In the genomic region with DNA sequence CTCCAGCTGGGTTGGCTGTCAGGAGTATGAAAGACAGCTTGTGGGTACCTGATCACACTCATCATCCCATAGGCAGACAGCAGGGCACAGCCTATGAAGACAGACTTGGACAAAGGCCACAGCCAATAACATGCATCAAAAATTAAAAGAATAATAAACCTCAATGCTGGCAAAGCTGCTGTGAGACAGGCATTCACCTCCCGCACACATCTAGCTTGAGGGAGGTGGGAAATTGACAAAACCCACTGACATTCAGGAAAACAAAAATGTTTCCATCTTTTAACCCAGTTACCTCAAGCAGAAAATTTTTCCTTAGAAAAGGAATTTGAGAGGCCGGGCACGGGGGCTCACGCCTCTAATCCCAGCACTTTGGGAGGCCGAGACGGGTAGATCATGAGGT, we compare ENCODE assay signal across 32 cellular contexts. TPM values are rescaled to one million over a fixed set of nuclear protein-coding genes. Genes with fewer than 3 reads are reported as not detected.
"Had no signal": no experiment of that assay in that cellular context is flagged by ENCODE, and none has a peak within 500 bp of the region (broad histone marks: within the 10 kb centered on the region; RNA-seq: fewer than 3 reads in every experiment).

No MANE protein-coding gene starts in this region.

- H2AFZ ChIP-seq: neural progenitor cell had no signal

- H3K9me3 ChIP-seq: left lung, lower lobe of right lung, ovary, right atrium auricular region, right lobe of liver, tibial nerve, uterus had no signal

- DNase-seq: hippocampal formation; immature natural killer cell; kidney; left colon; left lung; lower lobe of right lung; mammary epithelial cell; mesenchymal stem cell; naive B cell; natural killer cell; nephron progenitor cell; ovary; right lobe of liver; stimulated activated CD4-positive, alpha-beta T cell treated with anti-CD3 and anti-CD28 coated beads, Interleukin-1b, Interleukin-23, amount 100 ng/mL, for 48 hours; stimulated activated CD4-positive, alpha-beta T cell treated with anti-CD3 and anti-CD28 coated beads, Interleukin-2, amount 100 ng/mL, for 48 hours; stimulated activated CD4-positive, alpha-beta T cell treated with anti-CD3 and anti-CD28 coated beads, Interleukin-4, amount 100 ng/mL, for 4 hours; stimulated activated CD8-positive, alpha-beta memory T cell treated with anti-CD3 and anti-CD28 coated beads, Interleukin-4, amount 100 ng/mL, for 48 hours; stimulated activated naive B cell treated with anti-CD40 and anti-IgM and Interleukin-4, amounts not matched to agents 10 μg/mL and 1 μg/mL and 100 μg/mL, for 72 hours; stimulated activated naive CD8-positive, alpha-beta T cell treated with anti-CD3 and anti-CD28 coated beads, Interleukin-15, amount 100 ng/mL, for 72 hours; substantia nigra; uterus had no signal

- FAIRE-seq: islet of Langerhans, kidney had no signal

- H3K4me3 Mint-ChIP-seq: immature natural killer cell; mesothelial cell of epicardium; naive B cell; natural killer cell; nephron progenitor cell; neural progenitor cell; stimulated activated naive B cell treated with anti-CD40 and anti-IgM and Interleukin-4, amounts not matched to agents 10 μg/mL and 1 μg/mL and 100 μg/mL, for 72 hours; stimulated activated naive CD8-positive, alpha-beta T cell treated with anti-CD3 and anti-CD28 coated beads, Interleukin-15, amount 100 ng/mL, for 72 hours; type B pancreatic cell had no signal

- H3K36me3 ChIP-seq: left lung, lower lobe of right lung, neural progenitor cell, ovary, right atrium auricular region, right lobe of liver, tibial nerve, uterus had no signal

- H3K27me3 ChIP-seq: left lung, neural progenitor cell, ovary, right atrium auricular region, right lobe of liver, tibial nerve, uterus had no signal

- H3K4me1 Mint-ChIP-seq: mesothelial cell of epicardium; nephron progenitor cell; neural progenitor cell; stimulated activated naive B cell treated with anti-CD40 and anti-IgM and Interleukin-4, amounts not matched to agents 10 μg/mL and 1 μg/mL and 100 μg/mL, for 72 hours had no signal

- H3K27ac ChIP-seq: left lung, lower lobe of right lung, neural progenitor cell, ovary, right atrium auricular region, right lobe of liver, tibial nerve, uterus had no signal

- H3K27ac Mint-ChIP-seq: mesothelial cell of epicardium; nephron progenitor cell; neural progenitor cell; progenitor cell of endocrine pancreas; stimulated activated naive B cell treated with anti-CD40 and anti-IgM and Interleukin-4, amounts not matched to agents 10 μg/mL and 1 μg/mL and 100 μg/mL, for 72 hours; type B pancreatic cell had no signal

- H3K4me2 ChIP-seq: neural progenitor cell, smooth muscle cell had no signal

- H3K9ac ChIP-seq: neural progenitor cell had no signal

- ATAC-seq: left colon; left lung; lower lobe of right lung; natural killer cell; right lobe of liver; stimulated activated naive B cell treated with anti-CD40 and anti-IgM and Interleukin-4, amounts not matched to agents 10 μg/mL and 1 μg/mL and 100 μg/mL, for 72 hours; stimulated activated naive CD8-positive, alpha-beta T cell treated with anti-CD3 and anti-CD28 coated beads, Interleukin-15, amount 100 ng/mL, for 72 hours had no signal

- H3K4me1 ChIP-seq: left lung, lower lobe of right lung, neural progenitor cell, right atrium auricular region, right lobe of liver, tibial nerve, uterus had no signal

- H3K36me3 Mint-ChIP-seq: mesothelial cell of epicardium, neural progenitor cell, type B pancreatic cell had no signal

- H3K9me3 Mint-ChIP-seq: immature natural killer cell; mesothelial cell of epicardium; naive B cell; natural killer cell; nephron progenitor cell; neural progenitor cell; stimulated activated naive B cell treated with anti-CD40 and anti-IgM and Interleukin-4, amounts not matched to agents 10 μg/mL and 1 μg/mL and 100 μg/mL, for 72 hours; stimulated activated naive CD8-positive, alpha-beta T cell treated with anti-CD3 and anti-CD28 coated beads, Interleukin-15, amount 100 ng/mL, for 72 hours; type B pancreatic cell had no signal

- H3K27me3 Mint-ChIP-seq: naive B cell; stimulated activated naive B cell treated with anti-CD40 and anti-IgM and Interleukin-4, amounts not matched to agents 10 μg/mL and 1 μg/mL and 100 μg/mL, for 72 hours; stimulated activated naive CD8-positive, alpha-beta T cell treated with anti-CD3 and anti-CD28 coated beads, Interleukin-15, amount 100 ng/mL, for 72 hours had no signal

- H3K4me3 ChIP-seq: left lung, lower lobe of right lung, neural progenitor cell, ovary, right atrium auricular region, right lobe of liver, smooth muscle cell, tibial nerve, uterus had no signal

RNA-seq across cellular contexts. Expression of a gene that starts 14.4 kb away (rescaled TPM):
- total RNA-seq: mammary epithelial cell, mesothelial cell of epicardium, progenitor cell of endocrine pancreas, pulmonary artery endothelial cell, renal cortical epithelial cell, smooth muscle cell, temporal lobe had no signal
- polyA plus RNA-seq: smooth muscle cell had no signal
